In genomic region chr3:169196789-169197188, GRCh38 we compare ENCODE assay signal across 28 cellular contexts.
"Had no signal": no experiment of that assay in that cellular context is flagged by ENCODE, and none has a peak within 500 bp of the region (broad histone marks: within the 10 kb centered on the region; RNA-seq: fewer than 3 reads in every experiment).

No MANE protein-coding gene starts in this region.

- H3K36me3 ChIP-seq: colonic mucosa, esophagus muscularis mucosa, esophagus squamous epithelium, gastrocnemius medialis, gastroesophageal sphincter, heart left ventricle, heart right ventricle had no signal

- FAIRE-seq: colon, endometrium, endothelial cell of umbilical vein, frontal cortex had no signal

- DNase-seq: colonic mucosa; cortex of kidney; dermis blood vessel endothelial cell; dorsolateral prefrontal cortex; effector CD4-positive, alpha-beta T cell; effector CD8-positive, alpha-beta T cell; effector memory CD4-positive, alpha-beta T cell; effector memory CD8-positive, alpha-beta T cell; endodermal cell; erythroblast; esophagus squamous epithelium; foreskin fibroblast; foreskin keratinocyte; foreskin melanocyte; gastrocnemius medialis; glutamatergic neuron; head of caudate nucleus; heart left ventricle; heart right ventricle had no signal

- H3K9me3 ChIP-seq: colonic mucosa, esophagus muscularis mucosa, esophagus squamous epithelium, gastrocnemius medialis, gastroesophageal sphincter had no signal

- H3K27me3 ChIP-seq: colonic mucosa, esophagus muscularis mucosa, esophagus squamous epithelium, gastrocnemius medialis, gastroesophageal sphincter, heart left ventricle, heart right ventricle had no signal

- H3K27ac ChIP-seq: colonic mucosa, coronary artery, dorsolateral prefrontal cortex, epithelial cell of prostate, esophagus muscularis mucosa, esophagus squamous epithelium, foreskin keratinocyte, gastrocnemius medialis, gastroesophageal sphincter, heart left ventricle, heart right ventricle had no signal

- H3K4me3 ChIP-seq: colonic mucosa, coronary artery, dorsolateral prefrontal cortex, esophagus muscularis mucosa, esophagus squamous epithelium, gastrocnemius medialis, gastroesophageal sphincter, heart left ventricle, heart right ventricle had no signal

- H3K4me1 ChIP-seq: colonic mucosa, esophagus muscularis mucosa, esophagus squamous epithelium, foreskin keratinocyte, gastrocnemius medialis, heart left ventricle, heart right ventricle had no signal

- ATAC-seq: effector memory CD8-positive, alpha-beta T cell; esophagus mucosa; foreskin keratinocyte; gastrocnemius medialis; gastroesophageal sphincter; heart left ventricle; heart right ventricle had no signal
